Comparison of ENCODE assay signal across 8 cellular contexts in genomic region chr15:65184944-65185717, GRCh38. TPM values are rescaled to one million over a fixed set of nuclear protein-coding genes. Genes with fewer than 3 reads are reported as not detected.
DNase-seq lines count a peak whose midpoint lies in the region; ATAC-seq and TF ChIP-seq lines count a peak whose summit lies in the region.

Gene CLPX (minus strand): TSS chr15:65185342. CDS start chr15:65185153, 189 bp downstream.

- peak within 1 kb of the TSS; percentile 94 for H3K27ac Mint-ChIP-seq in dendritic cell treated with granulocyte-macrophage colony-stimulating factor and Interleukin-4, amounts not matched to agents 40 ng/mL and 50 ng/mL, for 4 days

- DNase-seq in NCI-H748 treated with DMSO at 0.1 percent for 48 hours (lab: John Stamatoyannopoulos, UW) (peak; percentile 77), left lobe of liver (ENCODE audit: low spot score) (peak; percentile 98)
- DNase-seq in activated CD4-positive, alpha-beta T cell treated with anti-CD3 and anti-CD28 coated beads, Interleukin-2, amount 50 U/mL, for 24 hours (ENCODE audit: low read depth in 1 of 2, low spot score in 1 of 2): peak; percentile 70 to 82
- DNase-seq in stimulated activated CD4-positive, alpha-beta T cell treated with anti-CD3 and anti-CD28 coated beads, Interleukin-2, amount 100 ng/mL, for 24 hours: peak; percentile 88 to 89

- no peak for TF ChIP-seq CTCF in C4-2B (conservative IDR thresholded peaks at IDR 0.05)

- H3K4me3 Mint-ChIP-seq in dendritic cell treated with granulocyte-macrophage colony-stimulating factor and Interleukin-4, amounts not matched to agents 40 ng/mL and 50 ng/mL, for 4 days: peak within 1 kb of the TSS; percentile 92

- peaks cover 24% of the 10 kb centered on the region for H3K4me1 Mint-ChIP-seq in dendritic cell treated with granulocyte-macrophage colony-stimulating factor and Interleukin-4, amounts not matched to agents 40 ng/mL and 50 ng/mL, for 4 days (ENCODE audit: low read depth)

- no peaks in the 10 kb centered on the region for H3K9me3 Mint-ChIP-seq in dendritic cell treated with granulocyte-macrophage colony-stimulating factor and Interleukin-4, amounts not matched to agents 40 ng/mL and 50 ng/mL, for 4 days

- H3K27me3 Mint-ChIP-seq in dendritic cell treated with granulocyte-macrophage colony-stimulating factor and Interleukin-4, amounts not matched to agents 40 ng/mL and 50 ng/mL, for 4 days: no peaks in the 10 kb centered on the region

- intact Hi-C loops in dendritic cell treated with granulocyte-macrophage colony-stimulating factor and Interleukin-4, amounts not matched to agents 40 ng/mL and 50 ng/mL, for 4 days (cut with micrococcal nuclease): loop anchor here (2.0 kb wide), 2 partner anchors 52 to 120 kb away; partner anchors contain the start of genes PDCD7 and RNU5B-1

- peak within 1 kb of the TSS; percentile 93 for H3K27ac ChIP-seq in C4-2B

- peaks cover 25% of the 10 kb centered on the region for H3K36me3 Mint-ChIP-seq in dendritic cell treated with granulocyte-macrophage colony-stimulating factor and Interleukin-4, amounts not matched to agents 40 ng/mL and 50 ng/mL, for 4 days (ENCODE audit: low read depth)

- peak; percentile 66 for ATAC-seq in GM19395 (IDR thresholded peaks at IDR 0.05; ENCODE audit: unreplicated experiment)
- ATAC-seq in HG03565 (IDR thresholded peaks at IDR 0.05; ENCODE audit: unreplicated experiment): peak; percentile 62
- ATAC-seq in left lobe of liver: peak; percentile 89

RNA-seq across cellular contexts. Expression of gene CLPX, which starts in this region (rescaled TPM):
- total RNA-seq in left lobe of liver: 76.2 TPM

Comparison
In these comparisons a context has a peak if more than half of its experiments do, and no peak if none do; other contexts are left out.
1. Peak in every context shown above with its lines: DNase-seq, ATAC-seq and H3K27ac ChIP-seq.